9 cellular contexts compared by ENCODE assay signal in genomic region chrX:155349448-155349847, GRCh38. TPM values are rescaled to one million over a fixed set of nuclear protein-coding genes. Genes with fewer than 3 reads are reported as not detected.
"Had no signal": no experiment of that assay in that cellular context is flagged by ENCODE, and none has a peak within 500 bp of the region (broad histone marks: within the 10 kb centered on the region; RNA-seq: fewer than 3 reads in every experiment).

No MANE protein-coding gene starts in this region.

RNA-seq across cellular contexts. Expression of gene CLIC2, which starts 15.0 kb away (rescaled TPM):
- total RNA-seq: OCI-LY7, PC-3 had no signal

RNA-seq across cellular contexts. Expression of gene F8A2, which starts 32.4 kb away (rescaled TPM):
- total RNA-seq: OCI-LY7, PC-3, PC-9, Right ventricle myocardium inferior, RPMI7951, SJCRH30, SJSA1, SK-MEL-5 had no signal
- polyA plus RNA-seq: SK-N-SH had no signal
